ENCODE assay signal across 24 cellular contexts in the genomic region with DNA sequence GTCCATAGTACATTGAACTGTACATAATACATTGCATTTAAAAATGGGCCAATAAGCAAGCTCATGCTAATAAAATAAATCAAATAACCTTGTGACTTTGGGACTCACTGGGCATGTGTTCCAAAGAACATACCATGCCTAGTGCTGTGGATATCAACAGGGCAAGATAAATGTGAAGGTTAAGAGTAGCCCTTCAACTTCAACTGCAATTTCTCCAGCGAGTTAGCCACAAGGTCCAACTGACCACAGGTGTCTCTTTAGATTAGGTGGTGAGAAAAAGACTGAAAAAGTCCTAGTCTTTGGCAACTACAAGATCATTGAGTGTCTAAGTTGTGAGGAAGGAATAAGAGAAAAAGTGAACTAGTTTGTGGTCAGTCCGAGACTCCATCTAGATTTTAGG.
DNase-seq lines count a peak whose midpoint lies in the region; ATAC-seq and TF ChIP-seq lines count a peak whose summit lies in the region.
"Had no signal": no experiment of that assay in that cellular context is flagged by ENCODE, and none has a peak within 500 bp of the region (broad histone marks: within the 10 kb centered on the region; RNA-seq: fewer than 3 reads in every experiment).

No MANE protein-coding gene starts in this region.

- 72 to 79% methylated on average over 2 of the region's 2 CpGs for WGBS in heart right ventricle, 2 donors
- WGBS in stomach, 5 donors, result 57 to 71% (median 60%) methylated on average over 2 of the region's 2 CpGs
- WGBS in lower leg skin, 2 donors, result 91 to 93% methylated on average over 2 of the region's 2 CpGs

- H3K4me1 ChIP-seq in cardiac muscle cell (ENCODE audit: low read depth) (peaks cover 19% of the 10 kb centered on the region), right atrium auricular region (peaks cover 0 to 6% of the 10 kb centered on the region in 2 donors), heart right ventricle (peaks cover 0 to 14% (median 6%) of the 10 kb centered on the region in 9 donors), stomach (peaks cover 5 to 53% (median 21%) of the 10 kb centered on the region in 4 donors), gastrocnemius medialis (no peaks in the 10 kb centered on the region)

- H3K9me3 ChIP-seq in cardiac muscle cell (ENCODE audit: low read depth) (no peaks in the 10 kb centered on the region), right atrium auricular region (no peaks in the 10 kb centered on the region), heart right ventricle (no peaks in the 10 kb centered on the region), stomach (no peaks in the 10 kb centered on the region), gastrocnemius medialis (no peaks in the 10 kb centered on the region)
- H3K9me3 ChIP-seq: BLaER1 treated with 17β-estradiol and CSF1 and Interleukin-3, amounts not matched to agents 10 nM and 100 nM had no signal

- in situ Hi-C loops in gastrocnemius medialis (cut with MboI; ENCODE audit: low sequenced_read_pairs in 4 of 4), result no loop called here

- no peak overlapping the region for H3K4me3 ChIP-seq in cardiac muscle cell
- H3K4me3 ChIP-seq in right atrium auricular region, result no peak overlapping the region
- H3K4me3 ChIP-seq in heart right ventricle, result no peak overlapping the region
- no peak overlapping the region for H3K4me3 ChIP-seq in stomach
- no peak overlapping the region for H3K4me3 ChIP-seq in lower leg skin (ENCODE audit: low read depth, poor library complexity, severe bottlenecking)
- no peak overlapping the region for H3K4me3 ChIP-seq in gastrocnemius medialis
- H3K4me3 ChIP-seq: BLaER1 treated with 17β-estradiol and CSF1 and Interleukin-3, amounts not matched to agents 10 nM and 100 nM; PC-9 had no signal

- peak in 6 of 8 donors; percentile 58 to 87 (median 78) for ATAC-seq in heart right ventricle
- ATAC-seq in gastrocnemius medialis, result no peak

- no peak for TF ChIP-seq EP300 in stomach (IDR thresholded peaks at IDR 0.05)

- H3K27ac ChIP-seq in cardiac muscle cell, result peak overlapping the region; percentile 88
- no peak overlapping the region for H3K27ac ChIP-seq in right atrium auricular region
- H3K27ac ChIP-seq in heart right ventricle, result no peak overlapping the region
- peak overlapping the region; percentile 66 to 83 (median 76) for H3K27ac ChIP-seq in stomach
- no peak overlapping the region for H3K27ac ChIP-seq in gastrocnemius medialis
- H3K27ac ChIP-seq: BLaER1 treated with 17β-estradiol and CSF1 and Interleukin-3, amounts not matched to agents 10 nM and 100 nM; PC-9 had no signal

- no peaks in the 10 kb centered on the region for H3K36me3 ChIP-seq in cardiac muscle cell
- no peaks in the 10 kb centered on the region for H3K36me3 ChIP-seq in right atrium auricular region
- H3K36me3 ChIP-seq in heart right ventricle, result no peaks in the 10 kb centered on the region
- H3K36me3 ChIP-seq in stomach, result no peaks in the 10 kb centered on the region
- H3K36me3 ChIP-seq in gastrocnemius medialis, result no peaks in the 10 kb centered on the region
- H3K36me3 ChIP-seq: BLaER1 treated with 17β-estradiol and CSF1 and Interleukin-3, amounts not matched to agents 10 nM and 100 nM had no signal

- intact Hi-C loops in heart right ventricle (cut with DNase I) (loop anchor here in 6 of 10 donors (2.0 to 10.0 kb wide), 5 partner anchors 70 to 670 kb away; no protein-coding TSS in a partner anchor), stomach (cut with DNase I; ENCODE audit: low total_unique reads) (loop anchor here (10.0 kb wide), 1 partner anchor 120 kb away; no protein-coding TSS in a partner anchor), lower leg skin (cut with DNase I; ENCODE audit: low total_unique reads) (loop anchor here (10.0 kb wide), 1 partner anchor 130 kb away; no protein-coding TSS in a partner anchor), gastrocnemius medialis (cut with DNase I; ENCODE audit: low total_unique reads) (loop anchor here (2.0 kb wide), 1 partner anchor 672 kb away; no protein-coding TSS in a partner anchor)

- no peak for DNase-seq in cardiac muscle cell (ENCODE audit: low read depth in 1 of 2, low spot score in 1 of 2)
- no peak for DNase-seq in right atrium auricular region (ENCODE audit: low spot score)
- DNase-seq in OCI-M1 (lab: John Stamatoyannopoulos, UW), result peak; percentile 76
- no peak for DNase-seq in heart right ventricle
- DNase-seq in stomach, result no peak
- no peak for DNase-seq in amygdala (lab: John Stamatoyannopoulos, UW)
- DNase-seq in lower leg skin (ENCODE audit: low spot score in 2 of 2), result no peak
- DNase-seq in gastrocnemius medialis, result no peak
- DNase-seq: AML-193; CD4-positive, alpha-beta T cell; GOT3; HCEC 1CT; IMR-90; NCI-H1092 treated with DMSO at 0.1 percent for 48 hours; NCI-H1436; NCI-H187; NCI-H2171 treated with DMSO at 0.1 percent for 48 hours; NCI-H345; NCI-H510A treated with DMSO at 0.1 percent for 48 hours; NCI-H748 treated with DMSO at 0.1 percent for 48 hours; PC-9; RPMI8226; SHP77 treated with DMSO at 0.1 percent for 48 hours had no signal

- TF ChIP-seq POLR2A in stomach (IDR thresholded peaks at IDR 0.05), result no peak
- no peak for TF ChIP-seq POLR2A in lower leg skin (IDR thresholded peaks at IDR 0.05)
- TF ChIP-seq POLR2A in gastrocnemius medialis (IDR thresholded peaks at IDR 0.05), result no peak

- H3K27me3 ChIP-seq in cardiac muscle cell, result no peaks in the 10 kb centered on the region
- H3K27me3 ChIP-seq in right atrium auricular region, result no peaks in the 10 kb centered on the region
- H3K27me3 ChIP-seq in heart right ventricle, result no peaks in the 10 kb centered on the region
- no peaks in the 10 kb centered on the region for H3K27me3 ChIP-seq in stomach
- H3K27me3 ChIP-seq in gastrocnemius medialis, result no peaks in the 10 kb centered on the region
- H3K27me3 ChIP-seq: BLaER1 treated with 17β-estradiol and CSF1 and Interleukin-3, amounts not matched to agents 10 nM and 100 nM had no signal

- TF ChIP-seq CTCF in cardiac muscle cell (IDR thresholded peaks at IDR 0.05; ENCODE audit: low read depth, low read length) (no peak), right atrium auricular region (IDR thresholded peaks at IDR 0.05) (no peak), heart right ventricle (IDR thresholded peaks at IDR 0.05) (no peak), stomach (IDR thresholded peaks at IDR 0.05) (no peak), lower leg skin (IDR thresholded peaks at IDR 0.05) (no peak), gastrocnemius medialis (IDR thresholded peaks at IDR 0.05 in 4 of 5, conservative IDR thresholded peaks at IDR 0.05 in 1 of 5) (no peak)

Comparison
In these comparisons a context has a peak if more than half of its experiments do, and no peak if none do; other contexts are left out.
1. H3K27ac ChIP-seq: peak in cardiac muscle cell (single experiment) and stomach (5 of 5); none in right atrium auricular region (0 of 2), heart right ventricle (0 of 10) and gastrocnemius medialis (0 of 4).
2. ATAC-seq: peak in heart right ventricle (6 of 8); none in gastrocnemius medialis (0 of 2).